Comparison of ENCODE assay signal across 10 cellular contexts in genomic region chr1:14763977-14764376, GRCh38.
"Had no signal": no experiment of that assay in that cellular context is flagged by ENCODE, and none has a peak within 500 bp of the region (broad histone marks: within the 10 kb centered on the region; RNA-seq: fewer than 3 reads in every experiment).

No MANE protein-coding gene starts in this region.

- H3K4me3 ChIP-seq: GM23248, HAP-1, K562 had no signal

- DNase-seq: GM23248, HFFc6, IMR-90, KG1 had no signal

- H3K27ac Mint-ChIP-seq: HFFc6 had no signal

- H3K36me3 ChIP-seq: HAP-1 had no signal

- H3K27ac ChIP-seq: GM23248 had no signal

- ATAC-seq: HCT116, K562 had no signal

- H3K9me3 ChIP-seq: HAP-1 had no signal

- H3K4me3 Mint-ChIP-seq: HFFc6 had no signal

- H3K9ac ChIP-seq: GM23248 had no signal

- H2AFZ ChIP-seq: GM23248 had no signal

- FAIRE-seq: H1, H54, HTR-8/SVneo, K562 had no signal

- H3K4me1 ChIP-seq: HAP-1 had no signal
